Comparison of ENCODE assay signal across 11 cellular contexts in genomic region chr9:127928232-127929043, GRCh38. TPM values are rescaled to one million over a fixed set of nuclear protein-coding genes. Genes with fewer than 3 reads are reported as not detected.
DNase-seq lines count a peak whose midpoint lies in the region; ATAC-seq and TF ChIP-seq lines count a peak whose summit lies in the region.
"Had no signal": no experiment of that assay in that cellular context is flagged by ENCODE, and none has a peak within 500 bp of the region (broad histone marks: within the 10 kb centered on the region; RNA-seq: fewer than 3 reads in every experiment).

No MANE protein-coding gene starts in this region.

- H3K4me3 ChIP-seq in HUES6 (ENCODE audit: low read depth, low read length), result peak overlapping the region; percentile 70
- no peak overlapping the region for H3K4me3 ChIP-seq in upper lobe of right lung
- H3K4me3 ChIP-seq: ascending aorta had no signal

- no peak overlapping the region for H3K27ac Mint-ChIP-seq in Calu3 (ENCODE audit: unreplicated experiment)
- no peak overlapping the region for H3K27ac Mint-ChIP-seq in brain
- H3K27ac Mint-ChIP-seq in naive B cell, result peak overlapping the region in 1 of 6 donors; percentile 59

- ATAC-seq in naive B cell (ENCODE audit: low read depth in 2 of 2) (no peak), upper lobe of right lung (no peak)

- TF ChIP-seq CTCF in Calu3 (IDR thresholded peaks at IDR 0.05; ENCODE audit: unreplicated experiment) (no peak), brain (conservative IDR thresholded peaks at IDR 0.05) (no peak), upper lobe of right lung (IDR thresholded peaks at IDR 0.05) (no peak)

- H3K9me3 ChIP-seq in HUES6 (ENCODE audit: control insufficient read depth, insufficient read depth, low read depth, low read length), result no peaks in the 10 kb centered on the region
- H3K9me3 ChIP-seq in upper lobe of right lung, result no peaks in the 10 kb centered on the region
- H3K9me3 ChIP-seq: ascending aorta, esophagus muscularis mucosa, transverse colon had no signal

- H3K9me3 Mint-ChIP-seq in Calu3 (ENCODE audit: low read depth, unreplicated experiment), result no peaks in the 10 kb centered on the region
- H3K9me3 Mint-ChIP-seq in brain, result no peaks in the 10 kb centered on the region
- H3K9me3 Mint-ChIP-seq in naive B cell, result no peaks in the 10 kb centered on the region

- peak overlapping the region; percentile 37 for H3K4me3 Mint-ChIP-seq in Calu3 (ENCODE audit: low read depth, unreplicated experiment)
- peak overlapping the region in 4 of 5 experiments; percentile 36 to 67 (median 64) for H3K4me3 Mint-ChIP-seq in brain
- H3K4me3 Mint-ChIP-seq in naive B cell, result peak overlapping the region in 7 of 8 donors; percentile 27 to 85 (median 55)

- no peak overlapping the region for H3K9ac ChIP-seq in HUES6 (ENCODE audit: low read length)

- H3K4me1 Mint-ChIP-seq in Calu3 (ENCODE audit: low read depth, unreplicated experiment), result peaks cover 10% of the 10 kb centered on the region
- peaks cover 20% of the 10 kb centered on the region for H3K4me1 Mint-ChIP-seq in brain
- H3K4me1 Mint-ChIP-seq in naive B cell, result peaks cover 13 to 25% (median 21%) of the 10 kb centered on the region in 3 donors

- H3K27me3 ChIP-seq in HUES6 (ENCODE audit: control insufficient read depth, insufficient read depth, low read length), result peaks cover 50% of the 10 kb centered on the region
- peaks cover 11% of the 10 kb centered on the region for H3K27me3 ChIP-seq in upper lobe of right lung
- H3K27me3 ChIP-seq: ascending aorta had no signal

- intact Hi-C loops in Calu3 (cut with micrococcal nuclease; ENCODE audit: unreplicated experiment) (no loop called here), upper lobe of right lung (cut with DNase I) (loop anchor here (10.0 kb wide), 1 partner anchor 194 kb away; the partner anchor contains the start of gene TOR2A)

- H3K36me3 ChIP-seq in HUES6 (ENCODE audit: control insufficient read depth, insufficient read depth, low read length) (no peaks in the 10 kb centered on the region), upper lobe of right lung (no peaks in the 10 kb centered on the region)
- H3K36me3 ChIP-seq: ascending aorta, transverse colon had no signal

- DNase-seq in Calu3 (no peak), naive B cell (no peak), MV-4-11 (lab: John Stamatoyannopoulos, UW) (no peak), H4 (ENCODE audit: low spot score) (no peak), upper lobe of right lung (no peak)
- DNase-seq: activated CD4-positive, alpha-beta T cell treated with anti-CD3 and anti-CD28 coated beads for 48 hours; transverse colon had no signal

- H3K36me3 Mint-ChIP-seq in Calu3 (ENCODE audit: insufficient read depth, unreplicated experiment) (peaks cover 31% of the 10 kb centered on the region), brain (no peaks in the 10 kb centered on the region), naive B cell (no peaks in the 10 kb centered on the region)

- peaks cover 36% of the 10 kb centered on the region for H3K4me1 ChIP-seq in HUES6 (ENCODE audit: control insufficient read depth, insufficient read depth, low read length)
- peaks cover 26% of the 10 kb centered on the region for H3K4me1 ChIP-seq in upper lobe of right lung

- H3K27me3 Mint-ChIP-seq in Calu3 (ENCODE audit: unreplicated experiment) (peaks cover 25% of the 10 kb centered on the region), brain (peaks cover 75% of the 10 kb centered on the region), naive B cell (peaks cover 4 to 42% (median 8%) of the 10 kb centered on the region in 3 donors)

- H3K27ac ChIP-seq in HUES6 (ENCODE audit: low read depth, low read length) (no peak overlapping the region), upper lobe of right lung (no peak overlapping the region)
- H3K27ac ChIP-seq: ascending aorta, esophagus muscularis mucosa had no signal

- CTCF ChIA-PET in Calu3 (lab: Charles Lee), result no interaction called here

- no TSS peak for BruUV-seq in Calu3 (replicated peaks; lab: Mats Ljungman, UMichigan)

RNA-seq across cellular contexts. Expression of gene PIP5KL1, which starts 2.1 kb away (rescaled TPM):
- 0.17 and 1.1 TPM in 2 replicates for total RNA-seq in Calu3 (2022)
- 2.4 TPM for polyA plus RNA-seq in brain (ENCODE audit: insufficient read depth, low read depth, low replicate concordance)
- 1 to 10 TPM in 1 of 6 donors, under 1 TPM in 1, not detected in 4; 0.73 to 1.0 TPM for polyA plus RNA-seq in naive B cell (ENCODE audit: low read depth in 6 of 6)
- total RNA-seq in H4 (2014; rRNA removed; shearing (Covaris generic)), result 0.95 and 2.6 TPM in 2 replicates
- total RNA-seq in upper lobe of right lung, result 3.5 TPM
- total RNA-seq: ascending aorta had no signal

RNA-seq across cellular contexts. Expression of gene DPM2, which starts 9.2 kb away (rescaled TPM):
- total RNA-seq in Calu3 (2022) (31.5 and 39.9 TPM in 2 replicates), upper lobe of right lung (37.1 TPM)
- polyA plus RNA-seq in brain (ENCODE audit: insufficient read depth, low read depth, low replicate concordance) (144 TPM), naive B cell (ENCODE audit: low read depth in 6 of 6) (10 to 100 TPM; 46.3 to 78.7 (median 54.2) TPM)
- total RNA-seq in H4 (2014; rRNA removed; shearing (Covaris generic)), result 31.1 and 35.4 TPM in 2 replicates

RNA-seq across cellular contexts. Expression of gene ST6GALNAC4, which starts 11.6 kb away (rescaled TPM):
- 11.8 and 12.8 TPM in 2 replicates for total RNA-seq in Calu3 (2022)
- 19.2 TPM for polyA plus RNA-seq in brain (ENCODE audit: insufficient read depth, low read depth, low replicate concordance)
- 10 to 100 TPM; 19.7 to 36.6 (median 25.0) TPM for polyA plus RNA-seq in naive B cell (ENCODE audit: low read depth in 6 of 6)
- total RNA-seq in H4 (2014; rRNA removed; shearing (Covaris generic)), result 5.2 and 12.8 TPM in 2 replicates
- total RNA-seq in upper lobe of right lung, result 58.8 TPM

RNA-seq across cellular contexts. Expression of gene ST6GALNAC6, which starts 29.0 kb away (rescaled TPM):
- 9.1 and 12.1 TPM in 2 replicates for total RNA-seq in Calu3 (2022)
- polyA plus RNA-seq in brain (ENCODE audit: insufficient read depth, low read depth, low replicate concordance), result 83.6 TPM
- 10 to 100 TPM; 17.2 to 27.8 (median 19.8) TPM for polyA plus RNA-seq in naive B cell (ENCODE audit: low read depth in 6 of 6)
- total RNA-seq in H4 (2014; rRNA removed; shearing (Covaris generic)), result 12.4 and 14.8 TPM in 2 replicates
- total RNA-seq in upper lobe of right lung, result 94.7 TPM

RNA-seq across cellular contexts. Expression of gene AK1, which starts 51.0 kb away (rescaled TPM):
- total RNA-seq in Calu3 (2022), result 12.2 and 15.6 TPM in 2 replicates
- 245 TPM for polyA plus RNA-seq in brain (ENCODE audit: insufficient read depth, low read depth, low replicate concordance)
- not detected for polyA plus RNA-seq in naive B cell (ENCODE audit: low read depth in 6 of 6)
- 25.3 and 45.7 TPM in 2 replicates for total RNA-seq in H4 (2014; rRNA removed; shearing (Covaris generic))
- 158 TPM for total RNA-seq in upper lobe of right lung
